ENCODE assay signal across 1 cellular context in the genomic region with DNA sequence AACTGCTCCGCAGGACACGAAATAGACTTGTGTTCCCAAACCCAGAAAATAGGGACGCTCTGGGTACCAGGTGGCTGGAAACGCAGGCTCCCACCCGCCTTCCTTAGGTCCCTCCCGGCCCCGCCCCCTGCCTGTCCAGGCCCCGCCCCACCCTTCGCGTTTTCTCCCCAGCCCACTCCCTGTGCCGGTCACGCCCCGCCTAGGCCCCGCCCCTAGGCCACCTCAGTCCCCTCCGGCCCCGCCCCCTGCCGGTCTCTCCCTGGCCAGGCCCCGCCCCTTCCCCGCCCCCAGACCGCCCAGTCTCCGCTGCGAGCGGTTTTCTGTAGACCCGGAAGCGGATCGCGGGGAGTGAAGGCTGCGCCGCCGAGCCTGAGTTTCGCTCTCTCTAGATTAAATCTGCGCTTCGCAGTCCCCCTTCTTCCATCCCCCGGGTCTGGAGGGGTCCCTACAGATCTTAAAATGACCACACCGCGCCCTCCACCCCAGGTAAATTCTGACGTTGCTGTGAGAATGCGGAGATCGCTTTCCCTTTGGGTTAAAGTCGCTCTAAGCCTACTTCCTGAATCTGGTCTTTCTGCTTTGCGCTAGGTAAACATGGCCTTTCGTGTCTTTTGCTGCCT.
TF ChIP-seq lines count a peak whose summit lies in the region.

No MANE protein-coding gene starts in this region.

TF ChIP-seq in K562, 482 proteins besides CTCF, POLR2A, EP300 and RAD21 (continued from another document):
- TF ChIP-seq POLR2AphosphoS5 (IDR thresholded peaks at IDR 0.05; ENCODE audit: control insufficient read depth, insufficient read depth, low read depth, low read length) (0 out of 2 replicates have a peak, but pooled peaks have one; percentile 22), SMARCC2 (IDR thresholded peaks at IDR 0.05; ENCODE audit: low read depth) (no peak), NRF1 (conservative IDR thresholded peaks at IDR 0.05 in 1 of 2, IDR thresholded peaks at IDR 0.05 in 1 of 2) (0 out of 4 replicates have a peak, but pooled peaks of 1 of the 2 experiments have one; percentile 12), ZBTB11 (CRISPR knock-in tag; IDR thresholded peaks at IDR 0.05) (no peak), FOXK2 (conservative IDR thresholded peaks at IDR 0.05 in 1 of 2, IDR thresholded peaks at IDR 0.05 in 1 of 2; ENCODE audit: low read depth in 2 of 2) (0 out of 4 replicates have a peak, but pooled peaks of 1 of the 2 experiments have one; percentile 47), MAFG (tag; conservative IDR thresholded peaks at IDR 0.05) (no peak), TAF7 (tag; IDR thresholded peaks at IDR 0.05) (no peak), NR2C1 (IDR thresholded peaks at IDR 0.05) (peak; percentile 57; the same call in 1 of the 2 replicates), NR2C1 (tag; IDR thresholded peaks at IDR 0.05) (no peak), PHF20 (IDR thresholded peaks at IDR 0.05; ENCODE audit: partially characterized antibody) (peak; percentile 38), NUFIP1 (IDR thresholded peaks at IDR 0.05; ENCODE audit: partially characterized antibody) (no peak)
- TF ChIP-seq, protein P1, sequence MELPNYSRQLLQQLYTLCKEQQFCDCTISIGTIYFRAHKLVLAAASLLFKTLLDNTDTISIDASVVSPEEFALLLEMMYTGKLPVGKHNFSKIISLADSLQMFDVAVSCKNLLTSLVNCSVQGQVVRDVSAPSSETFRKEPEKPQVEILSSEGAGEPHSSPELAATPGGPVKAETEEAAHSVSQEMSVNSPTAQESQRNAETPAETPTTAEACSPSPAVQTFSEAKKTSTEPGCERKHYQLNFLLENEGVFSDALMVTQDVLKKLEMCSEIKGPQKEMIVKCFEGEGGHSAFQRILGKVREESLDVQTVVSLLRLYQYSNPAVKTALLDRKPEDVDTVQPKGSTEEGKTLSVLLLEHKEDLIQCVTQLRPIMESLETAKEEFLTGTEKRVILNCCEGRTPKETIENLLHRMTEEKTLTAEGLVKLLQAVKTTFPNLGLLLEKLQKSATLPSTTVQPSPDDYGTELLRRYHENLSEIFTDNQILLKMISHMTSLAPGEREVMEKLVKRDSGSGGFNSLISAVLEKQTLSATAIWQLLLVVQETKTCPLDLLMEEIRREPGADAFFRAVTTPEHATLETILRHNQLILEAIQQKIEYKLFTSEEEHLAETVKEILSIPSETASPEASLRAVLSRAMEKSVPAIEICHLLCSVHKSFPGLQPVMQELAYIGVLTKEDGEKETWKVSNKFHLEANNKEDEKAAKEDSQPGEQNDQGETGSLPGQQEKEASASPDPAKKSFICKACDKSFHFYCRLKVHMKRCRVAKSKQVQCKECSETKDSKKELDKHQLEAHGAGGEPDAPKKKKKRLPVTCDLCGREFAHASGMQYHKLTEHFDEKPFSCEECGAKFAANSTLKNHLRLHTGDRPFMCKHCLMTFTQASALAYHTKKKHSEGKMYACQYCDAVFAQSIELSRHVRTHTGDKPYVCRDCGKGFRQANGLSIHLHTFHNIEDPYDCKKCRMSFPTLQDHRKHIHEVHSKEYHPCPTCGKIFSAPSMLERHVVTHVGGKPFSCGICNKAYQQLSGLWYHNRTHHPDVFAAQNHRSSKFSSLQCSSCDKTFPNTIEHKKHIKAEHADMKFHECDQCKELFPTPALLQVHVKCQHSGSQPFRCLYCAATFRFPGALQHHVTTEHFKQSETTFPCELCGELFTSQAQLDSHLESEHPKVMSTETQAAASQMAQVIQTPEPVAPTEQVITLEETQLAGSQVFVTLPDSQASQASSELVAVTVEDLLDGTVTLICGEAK (IDR thresholded peaks at IDR 0.05) = peak; percentile 41; the same call in 1 of the 2 replicates
- TF ChIP-seq, protein P1 (CRISPR knock-in tag; IDR thresholded peaks at IDR 0.05) = no peak
